15 cellular contexts compared by ENCODE assay signal in the genomic region with DNA sequence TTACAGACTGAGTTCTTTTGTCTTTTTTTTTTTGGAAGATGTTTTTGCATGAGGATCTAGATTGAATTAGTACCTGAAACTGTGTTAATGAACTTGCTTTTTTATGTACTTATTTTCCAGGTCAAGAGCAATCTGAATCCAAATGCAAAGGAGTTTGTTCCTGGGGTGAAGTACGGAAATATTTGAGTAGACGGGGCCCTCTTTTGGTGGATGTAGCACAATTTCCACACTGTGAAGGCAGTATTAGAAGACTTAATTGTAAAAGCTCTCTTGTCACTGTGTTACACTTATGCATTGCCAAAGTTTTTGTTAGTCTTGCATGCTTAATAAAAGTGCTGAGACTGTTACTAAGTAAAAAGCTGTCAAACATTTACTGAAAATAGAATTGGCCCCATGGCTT. TPM values are rescaled to one million over a fixed set of nuclear protein-coding genes. Genes with fewer than 3 reads are reported as not detected.
DNase-seq lines count a peak whose midpoint lies in the region; ATAC-seq and TF ChIP-seq lines count a peak whose summit lies in the region.
"Had no signal": no experiment of that assay in that cellular context is flagged by ENCODE, and none has a peak within 500 bp of the region (broad histone marks: within the 10 kb centered on the region; RNA-seq: fewer than 3 reads in every experiment).

No MANE protein-coding gene starts in this region.

- peak; percentile 5 to 32 for DNase-seq in AML-193 (lab: John Stamatoyannopoulos, UW)
- DNase-seq in GM23338 (ENCODE audit: low spot score), result no peak
- DNase-seq in T-helper 17 cell, result no peak
- no peak for DNase-seq in memory B cell (ENCODE audit: low spot score in 2 of 2)
- no peak for DNase-seq in DMS79 (lab: John Stamatoyannopoulos, UW)
- DNase-seq in NCI-H2107 treated with DMSO at 0.1 percent for 48 hours (lab: John Stamatoyannopoulos, UW; ENCODE audit: unreplicated experiment), result no peak
- DNase-seq: body of pancreas, NCI-H226, pancreas, WERI-Rb-1 had no signal

- H3K9me2 ChIP-seq in GM23338 (ENCODE audit: insufficient read depth), result no peaks in the 10 kb centered on the region

- TF ChIP-seq CTCF in GM23338 (conservative IDR thresholded peaks at IDR 0.05; ENCODE audit: low read depth in 2 of 2), result peak; percentile 34 to 37; a peak in 3 of 4 replicates

- no peak overlapping the region for H3K27ac ChIP-seq in GM23338 (ENCODE audit: low read depth)
- H3K27ac ChIP-seq: body of pancreas, pancreas, WERI-Rb-1 had no signal

- H3K4me1 Mint-ChIP-seq in GM23338, result no peaks in the 10 kb centered on the region; the same call in 2 of the 3 replicates
- peaks cover 3% of the 10 kb centered on the region for H3K4me1 Mint-ChIP-seq in T-helper 17 cell
- no peaks in the 10 kb centered on the region for H3K4me1 Mint-ChIP-seq in memory B cell

- peaks cover 27% of the 10 kb centered on the region; the same call in 1 of the 2 replicates for H4K20me1 ChIP-seq in GM23338 (replicated peaks; ENCODE audit: insufficient read depth)

- H3K4me3 ChIP-seq in GM23338, result no peak overlapping the region
- H3K4me3 ChIP-seq: body of pancreas, pancreas had no signal

- H3K36me3 Mint-ChIP-seq in GM23338 (ENCODE audit: low read depth), result peaks cover 75% of the 10 kb centered on the region
- peaks cover 2% of the 10 kb centered on the region for H3K36me3 Mint-ChIP-seq in T-helper 17 cell (ENCODE audit: low read depth)
- H3K36me3 Mint-ChIP-seq in memory B cell, result peaks cover 10% of the 10 kb centered on the region

- no peak overlapping the region for H3K27ac Mint-ChIP-seq in GM23338
- H3K27ac Mint-ChIP-seq in T-helper 17 cell, result no peak overlapping the region
- peak overlapping the region; percentile 10 for H3K27ac Mint-ChIP-seq in memory B cell

- peaks cover 16% of the 10 kb centered on the region for H3F3A ChIP-seq in GM23338 (replicated peaks; ENCODE audit: low read depth)

- no peak overlapping the region for H2AFZ ChIP-seq in GM23338

- H3K9me3 Mint-ChIP-seq in GM23338 (no peaks in the 10 kb centered on the region), memory B cell (no peaks in the 10 kb centered on the region)

- H3K36me3 ChIP-seq in GM23338 (ENCODE audit: insufficient read depth), result peaks cover 66% of the 10 kb centered on the region

- H3K4me3 Mint-ChIP-seq in GM23338, result no peak overlapping the region; the same call in 2 of the 3 replicates
- H3K4me3 Mint-ChIP-seq in T-helper 17 cell, result peak overlapping the region; percentile 19
- H3K4me3 Mint-ChIP-seq in memory B cell, result no peak overlapping the region

- no peak for ATAC-seq in GM23338
- ATAC-seq in T-helper 17 cell, result no peak
- no peak for ATAC-seq in memory B cell (ENCODE audit: low read depth)
- no peak for ATAC-seq in GM19463 (IDR thresholded peaks at IDR 0.05; ENCODE audit: unreplicated experiment)
- ATAC-seq in GM21529 (IDR thresholded peaks at IDR 0.05; ENCODE audit: unreplicated experiment), result no peak
- ATAC-seq: body of pancreas, pancreas had no signal

- no peak overlapping the region for H3K4me2 ChIP-seq in GM23338

- no peaks in the 10 kb centered on the region for H3K4me1 ChIP-seq in GM23338 (ENCODE audit: insufficient read depth)
- H3K4me1 ChIP-seq: pancreas had no signal

- H3K27me3 ChIP-seq in GM23338 (ENCODE audit: insufficient read depth), result no peaks in the 10 kb centered on the region
- H3K27me3 ChIP-seq: body of pancreas, pancreas had no signal

- peaks cover 3% of the 10 kb centered on the region for H3K27me3 Mint-ChIP-seq in GM23338 (ENCODE audit: insufficient read depth, low read depth, poor library complexity)
- no peaks in the 10 kb centered on the region for H3K27me3 Mint-ChIP-seq in T-helper 17 cell
- no peaks in the 10 kb centered on the region for H3K27me3 Mint-ChIP-seq in memory B cell

- no peaks in the 10 kb centered on the region for H3K9me3 ChIP-seq in T-helper 17 cell (ENCODE audit: control insufficient read depth, low read length, poor library complexity, severe bottlenecking)
- H3K9me3 ChIP-seq: body of pancreas, pancreas had no signal

- peaks cover 14% of the 10 kb centered on the region for H3K79me2 ChIP-seq in GM23338 (replicated peaks; ENCODE audit: insufficient read depth)

TF ChIP-seq in GM23338, 12 proteins besides CTCF, POLR2A, EP300 and RAD21:
- TF ChIP-seq ZNF114 (CRISPR knock-in tag; IDR thresholded peaks at IDR 0.05), result no peak

RNA-seq across cellular contexts. Expression of gene SLC23A1, which starts 14.5 kb away (rescaled TPM):
- not detected in 2 replicates for total RNA-seq in GM23338 (2014; rRNA removed; shearing (Covaris generic))
- polyA plus RNA-seq in GM23338 (2016; fragmentation: Nextera tagmentation; extraction: Ambion mirVana), result 0.16 and 0.29 TPM in 2 replicates
- total RNA-seq in T-helper 17 cell, result not detected
- total RNA-seq: lung microvascular endothelial cell, MCF 10A, subcutaneous adipose tissue had no signal

RNA-seq across cellular contexts. Expression of gene MZB1, which starts 21.1 kb away (rescaled TPM):
- total RNA-seq in GM23338 (2014; rRNA removed; shearing (Covaris generic)), result 1.6 TPM in 1 of 2 replicates, not detected in the other
- polyA plus RNA-seq in GM23338 (2016; fragmentation: Nextera tagmentation; extraction: Ambion mirVana), result 0.52 and 0.71 TPM in 2 replicates
- total RNA-seq in T-helper 17 cell, result 1 to 10 TPM; 2.2 to 3.1 TPM
- total RNA-seq: MCF 10A had no signal

RNA-seq across cellular contexts. Expression of gene PROB1, which starts 26.3 kb away (rescaled TPM):
- 2.7 and 3.1 TPM in 2 replicates for total RNA-seq in GM23338 (2014; rRNA removed; shearing (Covaris generic))
- polyA plus RNA-seq in GM23338 (2016; fragmentation: Nextera tagmentation; extraction: Ambion mirVana), result 0.54 and 0.73 TPM in 2 replicates
- total RNA-seq in T-helper 17 cell, result under 1 TPM; 0.57 to 0.72 TPM

RNA-seq across cellular contexts. Expression of gene PAIP2, which starts 27.0 kb away (rescaled TPM):
- total RNA-seq in GM23338 (2014; rRNA removed; shearing (Covaris generic)), result 132 and 148 TPM in 2 replicates
- 226 and 277 TPM in 2 replicates for polyA plus RNA-seq in GM23338 (2016; fragmentation: Nextera tagmentation; extraction: Ambion mirVana)
- total RNA-seq in T-helper 17 cell, result 100 to 1,000 TPM; 106 to 123 TPM

RNA-seq across cellular contexts. Expression of gene SPATA24, which starts 35.3 kb away (rescaled TPM):
- total RNA-seq in GM23338 (2014; rRNA removed; shearing (Covaris generic)), result 7.1 and 16.0 TPM in 2 replicates
- polyA plus RNA-seq in GM23338 (2016; fragmentation: Nextera tagmentation; extraction: Ambion mirVana), result 20.6 and 22.4 TPM in 2 replicates
- total RNA-seq in T-helper 17 cell, result 1 to 10 TPM; 3.8 to 4.1 TPM

Comparison
In these comparisons a context has a peak if more than half of its experiments do, and no peak if none do; other contexts are left out.
1. DNase-seq: peak in AML-193 (2 of 2); none in GM23338 (single experiment), T-helper 17 cell (0 of 3), memory B cell (0 of 2), DMS79 (single experiment) and NCI-H2107 treated with DMSO at 0.1 percent for 48 hours (single experiment).